In genomic region chr11:61116426-61117214, GRCh38 we compare ENCODE assay signal across 1 cellular context.
TF ChIP-seq lines count a peak whose summit lies in the region.

No MANE protein-coding gene starts in this region.

TF ChIP-seq in endothelial cell of umbilical vein, 7 proteins besides CTCF, POLR2A, EP300 and RAD21:
- TF ChIP-seq POLR2AphosphoS5 (IDR thresholded peaks at IDR 0.05; ENCODE audit: insufficient read depth, low read depth, low read length) (no peak), FOS (IDR thresholded peaks at IDR 0.05; ENCODE audit: borderline replicate concordance, insufficient read depth, low read length) (no peak), JUN (IDR thresholded peaks at IDR 0.05; ENCODE audit: borderline replicate concordance, insufficient read depth, insufficient read length, low read depth) (no peak), MYC (IDR thresholded peaks at IDR 0.05; ENCODE audit: low read depth, low read length) (no peak), MAX (IDR thresholded peaks at IDR 0.05; ENCODE audit: insufficient read depth, insufficient read length) (no peak), EZH2 (IDR thresholded peaks at IDR 0.05; ENCODE audit: borderline replicate concordance, low read depth, low read length, severe bottlenecking) (no peak), GATA2 (IDR thresholded peaks at IDR 0.05; ENCODE audit: insufficient read depth, insufficient read length, low read depth, low read length) (no peak)
